In genomic region chr6:47438481-47439347, GRCh38 we compare ENCODE assay signal across 1 cellular context.
TF ChIP-seq lines count a peak whose summit lies in the region.

No MANE protein-coding gene starts in this region.

TF ChIP-seq in HepG2, 621 proteins besides CTCF, POLR2A, EP300 and RAD21 (continued from another document):
- TF ChIP-seq ZNF362 (CRISPR knock-in tag; IDR thresholded peaks at IDR 0.05; ENCODE audit: borderline replicate concordance) (no peak), TSC22D2 (CRISPR knock-in tag; IDR thresholded peaks at IDR 0.05; ENCODE audit: borderline replicate concordance) (no peak), ZEB1 (IDR thresholded peaks at IDR 0.05; ENCODE audit: insufficient replicate concordance, low read depth) (no peak), SATB2 (CRISPR knock-in tag; IDR thresholded peaks at IDR 0.05) (no peak), SP2 (CRISPR knock-in tag; IDR thresholded peaks at IDR 0.05) (no peak), SMC3 (IDR thresholded peaks at IDR 0.05; ENCODE audit: low read length) (no peak), RBAK (CRISPR knock-in tag; IDR thresholded peaks at IDR 0.05) (no peak), ZNF652 (CRISPR knock-in tag; IDR thresholded peaks at IDR 0.05; ENCODE audit: borderline replicate concordance, low read depth) (no peak)
